In genomic region chr20:25867776-25868649, GRCh38 we compare ENCODE assay signal across 9 cellular contexts.
DNase-seq lines count a peak whose midpoint lies in the region; ATAC-seq, FAIRE-seq and TF ChIP-seq lines count a peak whose summit lies in the region.
"Had no signal": no experiment of that assay in that cellular context is flagged by ENCODE, and none has a peak within 500 bp of the region (broad histone marks: within the 10 kb centered on the region; RNA-seq: fewer than 3 reads in every experiment).

No MANE protein-coding gene starts in this region.

- H3K4me2 ChIP-seq in A549 = peak overlapping the region; percentile 91

- WGBS in A549 (ENCODE audit: missing lambda C conversion rate) = 47% methylated on average over 30 of the region's 46 CpGs
- 20 to 22% methylated on average over 46 of the region's 46 CpGs for WGBS in esophagus, 2 donors

- no peak for TF ChIP-seq EP300 in A549 (IDR thresholded peaks at IDR 0.05)

- peak overlapping the region; percentile 41 for H3K4me3 ChIP-seq in A549
- peak overlapping the region; percentile 35 to 45 for H3K4me3 ChIP-seq in esophagus (ENCODE audit: low read depth in 1 of 2, low read length in 2 of 2)
- H3K4me3 ChIP-seq in mucosa of rectum (ENCODE audit: low read length in 2 of 2) = peak overlapping the region; percentile 50 to 54

- TF ChIP-seq CTCF in A549 (IDR thresholded peaks at IDR 0.05) = no peak

- DNase-seq in A549 (ENCODE audit: low read depth in 1 of 2, low spot score in 1 of 2) (peak; percentile 55 to 78), NCI-H2171 (lab: John Stamatoyannopoulos, UW) (peak; percentile 21), activated T-cell treated with anti-CD3 and anti-CD28 coated beads for 24 hours (ENCODE audit: low read depth) (peak; percentile 64)
- peak; percentile 39 to 45 for DNase-seq in stimulated activated CD8-positive, alpha-beta memory T cell treated with anti-CD3 and anti-CD28 coated beads, Interleukin-7, amount 100 ng/mL, for 4 hours (ENCODE audit: low read depth in 2 of 2)

- H3K27me3 ChIP-seq in esophagus (ENCODE audit: control insufficient read depth in 1 of 2, insufficient read depth in 2 of 2, low read length in 2 of 2) = no peaks in the 10 kb centered on the region
- H3K27me3 ChIP-seq in mucosa of rectum (ENCODE audit: control insufficient read depth in 2 of 2, insufficient read depth in 2 of 2, low read length in 2 of 2) = peaks cover 17 to 19% of the 10 kb centered on the region in 2 donors

- H3K4me1 ChIP-seq in A549 (peaks cover 10% of the 10 kb centered on the region; the same call in 1 of the 3 replicates), esophagus (ENCODE audit: control insufficient read depth in 2 of 2, insufficient read depth in 2 of 2, low read length in 1 of 2) (peaks cover 4 to 12% of the 10 kb centered on the region in 2 donors), mucosa of rectum (ENCODE audit: control insufficient read depth in 2 of 2, insufficient read depth in 2 of 2, low read length in 2 of 2) (peaks cover 3% of the 10 kb centered on the region in 2 donors)

- peak overlapping the region in 1 of 2 donors; percentile 26 for H3K9ac ChIP-seq in mucosa of rectum (ENCODE audit: low read depth in 1 of 2, low read length in 2 of 2)

- POLR2A ChIA-PET in A549 (lab: Yijun Ruan, JAX) = no interaction called here

- TF ChIP-seq RAD21 in A549 (conservative IDR thresholded peaks at IDR 0.05 in 1 of 2, IDR thresholded peaks at IDR 0.05 in 1 of 2) = no peak

- H3K9me3 ChIP-seq in A549 (no peaks in the 10 kb centered on the region), esophagus (ENCODE audit: control insufficient read depth in 2 of 2, insufficient read depth in 1 of 2, low read depth in 1 of 2, low read length in 1 of 2) (no peaks in the 10 kb centered on the region), mucosa of rectum (ENCODE audit: control insufficient read depth in 2 of 2, low read length in 2 of 2) (no peaks in the 10 kb centered on the region)

- ATAC-seq in A549 = peak; percentile 81 to 84
- ATAC-seq in GM19463 (IDR thresholded peaks at IDR 0.05; ENCODE audit: unreplicated experiment) = peak; percentile 75
- ATAC-seq in HG02623 (IDR thresholded peaks at IDR 0.05; ENCODE audit: unreplicated experiment) = no peak

- no peak for FAIRE-seq in A549 (lab: Jason Lieb, UNC)
- FAIRE-seq: G401.6 had no signal

- no peaks in the 10 kb centered on the region for H3K36me3 ChIP-seq in esophagus (ENCODE audit: control insufficient read depth in 2 of 2, insufficient read depth in 2 of 2, low read length in 1 of 2)
- H3K36me3 ChIP-seq in mucosa of rectum (ENCODE audit: control insufficient read depth in 2 of 2, insufficient read depth in 2 of 2, low read length in 2 of 2) = no peaks in the 10 kb centered on the region

- CTCF ChIA-PET in A549 (lab: Yijun Ruan, JAX) = no interaction called here

- TF ChIP-seq POLR2A in A549 (IDR thresholded peaks at IDR 0.05; ENCODE audit: low read length) = no peak

- H3K27ac ChIP-seq in A549 (peak overlapping the region; percentile 32 to 74; a peak in 5 of 6 replicates), esophagus (ENCODE audit: low read depth in 2 of 2, low read length in 1 of 2) (no peak overlapping the region), mucosa of rectum (ENCODE audit: low read depth in 2 of 2, low read length in 2 of 2) (no peak overlapping the region)

TF ChIP-seq in A549, 52 proteins besides CTCF, POLR2A, EP300 and RAD21:
- TF ChIP-seq BHLHE40 (IDR thresholded peaks at IDR 0.05; ENCODE audit: low read depth, low read length) (no peak), MAZ (IDR thresholded peaks at IDR 0.05; ENCODE audit: borderline replicate concordance, low read depth, low read length) (no peak), POLR2AphosphoS2 (conservative IDR thresholded peaks at IDR 0.05; ENCODE audit: low read length) (no peak), CHD2 (IDR thresholded peaks at IDR 0.05; ENCODE audit: low read length, partially characterized antibody) (no peak), JUN (IDR thresholded peaks at IDR 0.05) (no peak)
TF ChIP-seq in A549: peak in this region for 0.

Comparison
In these comparisons a context has a peak if more than half of its experiments do, and no peak if none do; other contexts are left out.
1. H3K27ac ChIP-seq: peak in A549 (2 of 2); none in esophagus (0 of 2) and mucosa of rectum (0 of 2).
2. Peak in every context shown above with its lines, with median percentiles within 50 percentile points of each other: DNase-seq and H3K4me3 ChIP-seq.